ENCODE assay signal across 11 cellular contexts in the genomic region with DNA sequence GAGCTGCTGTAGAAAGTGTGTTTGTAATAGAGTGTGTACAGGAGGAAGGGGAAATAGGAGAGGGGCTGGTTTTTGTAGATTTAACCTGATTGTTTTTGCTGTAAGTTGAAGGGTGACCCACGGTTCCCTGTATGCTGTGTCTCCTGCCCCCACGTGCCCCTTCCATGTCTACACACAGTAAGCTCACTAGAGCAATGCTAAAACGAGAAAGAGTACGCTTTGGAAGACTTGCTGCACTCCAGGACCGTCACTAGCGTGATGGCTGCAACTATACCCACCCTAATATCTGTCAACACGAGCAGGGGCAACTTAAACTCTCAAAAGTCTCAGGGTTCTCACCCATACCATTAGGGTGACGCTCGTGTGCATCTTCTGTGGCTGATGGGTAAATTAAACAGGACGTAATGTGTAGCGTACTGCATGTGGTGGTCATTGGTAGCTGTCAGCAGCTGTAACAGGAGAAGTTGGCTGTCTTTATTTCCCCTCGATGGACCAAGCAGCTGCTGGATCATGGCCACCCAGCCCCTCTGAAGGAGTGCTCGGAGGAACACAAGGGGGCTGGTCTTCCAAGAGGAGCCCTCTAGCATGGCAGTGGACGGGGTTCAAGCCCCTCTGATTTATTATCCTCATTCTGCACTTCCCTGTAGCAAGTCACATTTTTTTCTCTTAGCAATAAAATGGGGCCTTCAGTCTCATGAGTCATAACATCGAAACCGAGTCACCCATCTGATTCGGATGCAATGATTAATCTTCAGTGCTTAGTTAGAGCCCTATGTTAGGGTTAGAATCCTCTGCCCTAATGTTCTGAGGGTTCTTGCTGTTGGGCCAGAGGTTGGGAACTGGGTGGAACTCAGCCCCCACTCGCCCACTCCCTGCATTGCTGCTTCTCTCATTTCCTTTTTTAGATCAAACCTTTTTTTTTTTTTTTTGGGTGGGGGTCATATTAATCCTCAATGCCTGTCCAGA. TPM values are rescaled to one million over a fixed set of nuclear protein-coding genes. Genes with fewer than 3 reads are reported as not detected.
A peak's percentile ranks its signal among the peaks of the same experiment; 100 is the strongest.
DNase-seq lines count a peak whose midpoint lies in the region; ATAC-seq, FAIRE-seq and TF ChIP-seq lines count a peak whose summit lies in the region.
"Had no signal": no experiment of that assay in that cellular context is flagged by ENCODE, and none has a peak within 500 bp of the region (broad histone marks: within the 10 kb centered on the region; RNA-seq: fewer than 3 reads in every experiment).

No MANE protein-coding gene starts in this region.

- CTCF ChIA-PET in CD8-positive, alpha-beta memory T cell (lab: Charles Lee) = no interaction called here

- H3K4me3 ChIP-seq in CD8-positive, alpha-beta memory T cell (ENCODE audit: low read length) = no peak overlapping the region
- H3K4me3 ChIP-seq in bronchial epithelial cell (ENCODE audit: low read depth, low read length) = no peak overlapping the region
- no peak overlapping the region for H3K4me3 ChIP-seq in brain microvascular endothelial cell (ENCODE audit: low read depth, low read length)
- H3K4me3 ChIP-seq: gastrocnemius medialis had no signal

- peaks cover 77 to 97% (median 86%) of the 10 kb centered on the region in 3 donors for H3K4me1 Mint-ChIP-seq in CD8-positive, alpha-beta memory T cell
- H3K4me1 Mint-ChIP-seq in nephron progenitor cell = peaks cover 97% of the 10 kb centered on the region

- H3K36me3 Mint-ChIP-seq in CD8-positive, alpha-beta memory T cell = peaks cover 4 to 98% (median 28%) of the 10 kb centered on the region in 3 donors
- H3K36me3 Mint-ChIP-seq in nephron progenitor cell (ENCODE audit: low read depth) = peaks cover 97% of the 10 kb centered on the region

- H3K4me3 Mint-ChIP-seq in CD8-positive, alpha-beta memory T cell = peak overlapping the region in 5 of 7 donors; percentile 9 to 58 (median 24)
- H3K4me3 Mint-ChIP-seq in nephron progenitor cell = peak overlapping the region; percentile 41

- in situ Hi-C loops in brain microvascular endothelial cell (cut with HindIII; ENCODE audit: low pct_ligation_motif_present, low sequenced_read_pairs) = no loop called here

- H3K4me1 ChIP-seq in CD8-positive, alpha-beta memory T cell (ENCODE audit: insufficient read depth, low read length) = peaks cover 50% of the 10 kb centered on the region
- H3K4me1 ChIP-seq: gastrocnemius medialis had no signal

- no peaks in the 10 kb centered on the region for H3K27me3 Mint-ChIP-seq in CD8-positive, alpha-beta memory T cell
- H3K27me3 Mint-ChIP-seq in nephron progenitor cell (ENCODE audit: low read depth, poor library complexity) = no peaks in the 10 kb centered on the region

- POLR2A ChIA-PET in CD8-positive, alpha-beta memory T cell (lab: Charles Lee) = no interaction called here

- TF ChIP-seq CTCF in bronchial epithelial cell (IDR thresholded peaks at IDR 0.05; ENCODE audit: insufficient read depth, low read length, severe bottlenecking) (no peak), nephron progenitor cell (IDR thresholded peaks at IDR 0.05) (no peak), brain microvascular endothelial cell (IDR thresholded peaks at IDR 0.05; ENCODE audit: low read depth, low read length, missing control alignments) (no peak)

- peak overlapping the region; percentile 62 to 94 (median 74) for H3K27ac Mint-ChIP-seq in CD8-positive, alpha-beta memory T cell
- H3K27ac Mint-ChIP-seq in nephron progenitor cell = peak overlapping the region; percentile 71

- DNase-seq in CD8-positive, alpha-beta memory T cell = no peak
- DNase-seq in M059J (ENCODE audit: low read depth) (peak; percentile 12), bronchial epithelial cell (ENCODE audit: low read depth) (peak; percentile 67), nephron progenitor cell (no peak), RCC 7860 (ENCODE audit: low spot score) (no peak), iPS-NIHi7 (ENCODE audit: extremely low spot score) (no peak), brain microvascular endothelial cell (no peak)
- DNase-seq: DMS53, gastrocnemius medialis, NCI-H187 treated with DMSO at 0.1 percent for 48 hours had no signal

- H3K36me3 ChIP-seq in CD8-positive, alpha-beta memory T cell (ENCODE audit: insufficient read depth, low read length) = peaks cover 88% of the 10 kb centered on the region
- H3K36me3 ChIP-seq in bronchial epithelial cell (ENCODE audit: control insufficient read depth, insufficient read depth, low read length) (peaks cover 55% of the 10 kb centered on the region), brain microvascular endothelial cell (replicated peaks) (no peaks in the 10 kb centered on the region)
- H3K36me3 ChIP-seq: gastrocnemius medialis had no signal

- FAIRE-seq in bronchial epithelial cell (lab: Jason Lieb, UNC) (peak; percentile 79), RCC 7860 (lab: Jason Lieb, UNC) (no peak)

- no peaks in the 10 kb centered on the region for H3K9me3 Mint-ChIP-seq in CD8-positive, alpha-beta memory T cell
- no peaks in the 10 kb centered on the region for H3K9me3 Mint-ChIP-seq in nephron progenitor cell

- no peak for ATAC-seq in HG03108 (IDR thresholded peaks at IDR 0.05; ENCODE audit: unreplicated experiment)
- ATAC-seq: gastrocnemius medialis had no signal

- H3K9me3 ChIP-seq in CD8-positive, alpha-beta memory T cell (ENCODE audit: low read length) = no peaks in the 10 kb centered on the region
- H3K9me3 ChIP-seq: gastrocnemius medialis had no signal

- no peaks in the 10 kb centered on the region for H3K27me3 ChIP-seq in CD8-positive, alpha-beta memory T cell (ENCODE audit: insufficient read depth, low read length, poor library complexity, severe bottlenecking)
- H3K27me3 ChIP-seq in bronchial epithelial cell (ENCODE audit: control insufficient read depth, insufficient read depth, low read length) = no peaks in the 10 kb centered on the region
- peaks cover 2% of the 10 kb centered on the region for H3K27me3 ChIP-seq in brain microvascular endothelial cell (replicated peaks)

- H3K27ac ChIP-seq in CD8-positive, alpha-beta memory T cell (ENCODE audit: low read depth, low read length) = no peak overlapping the region
- H3K27ac ChIP-seq in brain microvascular endothelial cell = no peak overlapping the region
- H3K27ac ChIP-seq: gastrocnemius medialis had no signal

RNA-seq across cellular contexts. Expression of a gene that starts 14.0 kb away (rescaled TPM):
- 100 to 1,000 TPM; 784 to 792 TPM for total RNA-seq in CD8-positive, alpha-beta memory T cell
- polyA plus RNA-seq in CD8-positive, alpha-beta memory T cell = 72.4 TPM
- not detected in 2 replicates for total RNA-seq in M059J (2014; rRNA removed; shearing (Covaris generic))
- 115 and 123 TPM in 2 replicates for total RNA-seq in bronchial epithelial cell

RNA-seq across cellular contexts. Expression of a gene that starts 33.4 kb away (rescaled TPM):
- 10 to 100 TPM; 22.8 to 29.6 TPM for total RNA-seq in CD8-positive, alpha-beta memory T cell
- polyA plus RNA-seq in CD8-positive, alpha-beta memory T cell = 4.2 TPM
- 11.5 and 18.1 TPM in 2 replicates for total RNA-seq in M059J (2014; rRNA removed; shearing (Covaris generic))
- 10.0 and 11.8 TPM in 2 replicates for total RNA-seq in bronchial epithelial cell

Comparison
In these comparisons a context has a peak if more than half of its experiments do, and no peak if none do; other contexts are left out.
1. DNase-seq: peak in M059J (single experiment) and bronchial epithelial cell (single experiment); none in CD8-positive, alpha-beta memory T cell (0 of 5), nephron progenitor cell (single experiment), RCC 7860 (single experiment), iPS-NIHi7 (single experiment) and brain microvascular endothelial cell (single experiment).
2. RNA of a gene that starts 14.0 kb away (total RNA-seq): 784 to 792 TPM in CD8-positive, alpha-beta memory T cell and 115 to 123 TPM in bronchial epithelial cell; not detected in M059J; every median in the first group is over 100 times any median in the second.